In genomic region chr13:28049880-28050871, GRCh38 we compare ENCODE assay signal across 1 cellular context.
TF ChIP-seq lines count a peak whose summit lies in the region.

No MANE protein-coding gene starts in this region.

TF ChIP-seq in GM12878, 131 proteins besides CTCF, POLR2A, EP300 and RAD21 (continued from another document):
- TF ChIP-seq ZNF687 (IDR thresholded peaks at IDR 0.05): peak; percentile 13; the same call in 1 of the 2 replicates
